15 cellular contexts compared by ENCODE assay signal in genomic region chr4:38768968-38769394, GRCh38. TPM values are rescaled to one million over a fixed set of nuclear protein-coding genes. Genes with fewer than 3 reads are reported as not detected.
DNase-seq lines count a peak whose midpoint lies in the region; ATAC-seq, FAIRE-seq and TF ChIP-seq lines count a peak whose summit lies in the region.
"Had no signal": no experiment of that assay in that cellular context is flagged by ENCODE, and none has a peak within 500 bp of the region (broad histone marks: within the 10 kb centered on the region; RNA-seq: fewer than 3 reads in every experiment).

No MANE protein-coding gene starts in this region.

- no peaks in the 10 kb centered on the region for H3K4me1 Mint-ChIP-seq in HFFc6 (ENCODE audit: low read depth)

- no peak for TF ChIP-seq CTCF in fibroblast of the aortic adventitia (IDR thresholded peaks at IDR 0.05; ENCODE audit: insufficient read depth, low read length)
- no peak for TF ChIP-seq CTCF in pancreas (IDR thresholded peaks at IDR 0.05)
- TF ChIP-seq CTCF in HFFc6 (IDR thresholded peaks at IDR 0.05), result no peak
- TF ChIP-seq CTCF in GM13976 (IDR thresholded peaks at IDR 0.05; ENCODE audit: borderline replicate concordance, control extremely low read depth, extremely low read depth, insufficient read depth, missing control alignments), result no peak

- intact Hi-C loops in pancreas (cut with DNase I), result loop anchor here in 2 of 3 donors (10.0 kb wide), 2 partner anchors 76 to 96 kb away; partner anchors contain the start of gene FAM114A1 (in 1 of the 2)

- DNase-seq in COLO829 (ENCODE audit: low spot score) (peak; percentile 44), NOMO-1 treated with dmso at 0.1 percent for 144 hours (lab: John Stamatoyannopoulos, UW; ENCODE audit: unreplicated experiment) (peak; percentile 9), fibroblast of the aortic adventitia (ENCODE audit: low read depth) (peak; percentile 55), pancreas (no peak), NCI-H446 treated with DMSO at 0.1 percent for 48 hours (lab: John Stamatoyannopoulos, UW) (no peak), HFFc6 (no peak), EL (no peak), GM13976 (ENCODE audit: low spot score) (no peak)
- DNase-seq: activated CD4-positive, alpha-beta T cell treated with anti-CD3 and anti-CD28 coated beads for 1 hour; NCI-H1694; NCI-H82; SW 1271 had no signal

- no peaks in the 10 kb centered on the region for H3K9me3 Mint-ChIP-seq in HFFc6

- WGBS in pancreas, 2 donors, result 47 to 51% methylated on average over 5 of the region's 5 CpGs

- no peaks in the 10 kb centered on the region for H3K36me3 Mint-ChIP-seq in HFFc6 (ENCODE audit: low read depth)

- no peaks in the 10 kb centered on the region for H3K4me1 ChIP-seq in pancreas

- peaks cover 18% of the 10 kb centered on the region for H3K27me3 Mint-ChIP-seq in HFFc6 (ENCODE audit: insufficient read depth)

- in situ Hi-C loops in GM13976 (cut with MboI; ENCODE audit: low sequenced_read_pairs, unreplicated experiment), result no loop called here

- no peak for FAIRE-seq in pancreas (lab: Jason Lieb, UNC)
- FAIRE-seq: urothelium cell line had no signal

- H3K4me3 Mint-ChIP-seq in HFFc6, result no peak overlapping the region

- no peaks in the 10 kb centered on the region for H3K27me3 ChIP-seq in pancreas
- H3K27me3 ChIP-seq: cardiac muscle cell had no signal

- H3K4me3 ChIP-seq in fibroblast of the aortic adventitia (ENCODE audit: low read depth, low read length) (no peak overlapping the region), pancreas (no peak overlapping the region)
- H3K4me3 ChIP-seq: cardiac muscle cell had no signal

- peak in 3 of 4 donors; percentile 73 to 80 (median 77) for ATAC-seq in pancreas

- H3K36me3 ChIP-seq in pancreas, result no peaks in the 10 kb centered on the region
- H3K36me3 ChIP-seq: cardiac muscle cell had no signal

- H3K9me3 ChIP-seq in pancreas, result no peaks in the 10 kb centered on the region

- peak overlapping the region in 3 of 4 donors; percentile 22 to 59 (median 37) for H3K27ac ChIP-seq in pancreas
- H3K27ac ChIP-seq: cardiac muscle cell had no signal

- no peak overlapping the region for H3K27ac Mint-ChIP-seq in HFFc6

RNA-seq across cellular contexts. Expression of gene TLR10, which starts 13.8 kb away (rescaled TPM):
- total RNA-seq in fibroblast of the aortic adventitia (ENCODE audit: low replicate concordance), result not detected in 2 replicates
- 1 to 10 TPM in 1 of 6 donors, under 1 TPM in 4, not detected in 1; 0.04 to 1.2 (median 0.20) TPM for total RNA-seq in pancreas
- polyA plus RNA-seq in pancreas, result under 1 TPM; 0.08 to 0.12 TPM
- total RNA-seq in HFFc6 (2021; fragmentation: NEBNext Ultra II Directional; extraction: Animal tissue kit (Norgen Biotek cat#: 25700)), result not detected
- total RNA-seq: cardiac muscle cell, epithelial cell of proximal tubule had no signal
- polyA plus RNA-seq: cardiac muscle cell had no signal

RNA-seq across cellular contexts. Expression of gene TLR1, which starts 35.6 kb away (rescaled TPM):
- 3.2 and 3.5 TPM in 2 replicates for total RNA-seq in fibroblast of the aortic adventitia (ENCODE audit: low replicate concordance)
- 10 to 100 TPM in 2 of 6 donors, 1 to 10 TPM in 4; 3.7 to 25.3 (median 7.4) TPM for total RNA-seq in pancreas
- polyA plus RNA-seq in pancreas, result 1 to 10 TPM; 1.3 to 1.4 TPM
- total RNA-seq in HFFc6 (2021; fragmentation: NEBNext Ultra II Directional; extraction: Animal tissue kit (Norgen Biotek cat#: 25700)), result under 1 TPM in 2 of 6 experiments, not detected in 4; 0.07 to 0.10 TPM
- polyA plus RNA-seq: cardiac muscle cell had no signal

Comparison
In these comparisons a context has a peak if more than half of its experiments do, and no peak if none do; other contexts are left out.
1. DNase-seq: peak in COLO829 (single experiment), NOMO-1 treated with dmso at 0.1 percent for 144 hours (single experiment) and fibroblast of the aortic adventitia (single experiment); none in pancreas (0 of 6), NCI-H446 treated with DMSO at 0.1 percent for 48 hours (single experiment), HFFc6 (single experiment), EL (single experiment) and GM13976 (single experiment).